Comparison of ENCODE assay signal across 8 cellular contexts in genomic region chr7:66591058-66591800, GRCh38. TPM values are rescaled to one million over a fixed set of nuclear protein-coding genes. Genes with fewer than 3 reads are reported as not detected.
DNase-seq lines count a peak whose midpoint lies in the region; ATAC-seq and TF ChIP-seq lines count a peak whose summit lies in the region.
"Not testable (repeated sequence)": the region's sequence is repeated elsewhere in the genome, so short reads cannot be mapped to it uniquely, and the experiment has no call there.

No MANE protein-coding gene starts in this region.

- peaks cover 38 to 58% (median 46%) of the 10 kb centered on the region in 10 experiments for H3K4me1 ChIP-seq in BLaER1 treated with 17β-estradiol and CSF1 and Interleukin-3, amounts not matched to agents 10 nM and 100 nM

- peak overlapping the region; percentile 77 to 89 (median 83) for H3K27ac ChIP-seq in BLaER1 treated with 17β-estradiol and CSF1 and Interleukin-3, amounts not matched to agents 10 nM and 100 nM

- H3K36me3 Mint-ChIP-seq in stimulated activated memory B cell treated with anti-CD40 and anti-IgM and Interleukin-4, amounts not matched to agents 10 μg/mL and 1 μg/mL and 100 μg/mL, for 72 hours, result not testable (repeated sequence)

- ATAC-seq in GM21529 (IDR thresholded peaks at IDR 0.05; ENCODE audit: unreplicated experiment), result peak; percentile 9
- peak; percentile 9 for ATAC-seq in HG03521 (IDR thresholded peaks at IDR 0.05; ENCODE audit: unreplicated experiment)
- ATAC-seq in Right ventricle myocardium inferior, result peak; percentile 36
- ATAC-seq in stimulated activated memory B cell treated with anti-CD40 and anti-IgM and Interleukin-4, amounts not matched to agents 10 μg/mL and 1 μg/mL and 100 μg/mL, for 72 hours, result peak; percentile 5

- not testable (repeated sequence) for H3K27me3 ChIP-seq in BLaER1 treated with 17β-estradiol and CSF1 and Interleukin-3, amounts not matched to agents 10 nM and 100 nM

- H3K27me3 Mint-ChIP-seq in stimulated activated memory B cell treated with anti-CD40 and anti-IgM and Interleukin-4, amounts not matched to agents 10 μg/mL and 1 μg/mL and 100 μg/mL, for 72 hours, result not testable (repeated sequence)

- H3K9me3 ChIP-seq in BLaER1 treated with 17β-estradiol and CSF1 and Interleukin-3, amounts not matched to agents 10 nM and 100 nM (replicated peaks in 1 of 11), result peaks cover 0 to 16% (median 9%) of the 10 kb centered on the region in 11 experiments; a peak in 17 of 22 replicates

- H3K4me1 Mint-ChIP-seq in stimulated activated memory B cell treated with anti-CD40 and anti-IgM and Interleukin-4, amounts not matched to agents 10 μg/mL and 1 μg/mL and 100 μg/mL, for 72 hours, result peaks cover 43% of the 10 kb centered on the region

- DNase-seq in T follicular helper cell (ENCODE audit: low read depth) (peak; percentile 2), myocyte (ENCODE audit: low read depth) (peak; percentile 28)
- DNase-seq in astrocyte of the spinal cord (ENCODE audit: low read depth, low spot score); Right ventricle myocardium inferior (ENCODE audit: missing footprints): not testable (repeated sequence)

- in situ Hi-C loops in astrocyte of the spinal cord (cut with HindIII; ENCODE audit: low sequenced_read_pairs), result not testable (repeated sequence)

- peaks cover 13 to 20% (median 17%) of the 10 kb centered on the region in 11 experiments; a peak in 20 of 22 replicates for H3K36me3 ChIP-seq in BLaER1 treated with 17β-estradiol and CSF1 and Interleukin-3, amounts not matched to agents 10 nM and 100 nM

- H3K4me3 ChIP-seq in BLaER1 treated with 17β-estradiol and CSF1 and Interleukin-3, amounts not matched to agents 10 nM and 100 nM, result peak overlapping the region; percentile 79 to 99 (median 96)
- H3K4me3 ChIP-seq in astrocyte of the spinal cord (ENCODE audit: low read depth, low read length), result peak overlapping the region; percentile 86

- not testable (repeated sequence) for TF ChIP-seq CTCF in astrocyte of the spinal cord (IDR thresholded peaks at IDR 0.05; ENCODE audit: low read depth, low read length)

- H4K20me1 ChIP-seq in BLaER1 treated with 17β-estradiol and CSF1 and Interleukin-3, amounts not matched to agents 10 nM and 100 nM, result peaks cover 46 to 59% (median 56%) of the 10 kb centered on the region in 11 experiments

- intact Hi-C loops in Right ventricle myocardium inferior (cut with DNase I), result loop anchor here (10.0 kb wide), 1 partner anchor 154 kb away; the partner anchor contains the start of gene RABGEF1

- peak overlapping the region; percentile 91 for H3K4me3 Mint-ChIP-seq in stimulated activated memory B cell treated with anti-CD40 and anti-IgM and Interleukin-4, amounts not matched to agents 10 μg/mL and 1 μg/mL and 100 μg/mL, for 72 hours

- peak overlapping the region; percentile 83 to 97 (median 90) for H3K9ac ChIP-seq in BLaER1 treated with 17β-estradiol and CSF1 and Interleukin-3, amounts not matched to agents 10 nM and 100 nM

- not testable (repeated sequence) for H3K9me3 Mint-ChIP-seq in stimulated activated memory B cell treated with anti-CD40 and anti-IgM and Interleukin-4, amounts not matched to agents 10 μg/mL and 1 μg/mL and 100 μg/mL, for 72 hours

- H3K27ac Mint-ChIP-seq in stimulated activated memory B cell treated with anti-CD40 and anti-IgM and Interleukin-4, amounts not matched to agents 10 μg/mL and 1 μg/mL and 100 μg/mL, for 72 hours, result peak overlapping the region; percentile 91

- H3K4me2 ChIP-seq in BLaER1 treated with 17β-estradiol and CSF1 and Interleukin-3, amounts not matched to agents 10 nM and 100 nM, result peak overlapping the region; percentile 80 to 97 (median 92)

RNA-seq across cellular contexts. Expression of gene KCTD7, which starts 37.5 kb away (rescaled TPM):
- total RNA-seq in Right ventricle myocardium inferior, result 7.8 TPM
- total RNA-seq in myocyte, result 19.7 and 25.8 TPM in 2 replicates
- 34.3 TPM for polyA plus RNA-seq in myocyte (2012)
